22 cellular contexts compared by ENCODE assay signal in the genomic region with DNA sequence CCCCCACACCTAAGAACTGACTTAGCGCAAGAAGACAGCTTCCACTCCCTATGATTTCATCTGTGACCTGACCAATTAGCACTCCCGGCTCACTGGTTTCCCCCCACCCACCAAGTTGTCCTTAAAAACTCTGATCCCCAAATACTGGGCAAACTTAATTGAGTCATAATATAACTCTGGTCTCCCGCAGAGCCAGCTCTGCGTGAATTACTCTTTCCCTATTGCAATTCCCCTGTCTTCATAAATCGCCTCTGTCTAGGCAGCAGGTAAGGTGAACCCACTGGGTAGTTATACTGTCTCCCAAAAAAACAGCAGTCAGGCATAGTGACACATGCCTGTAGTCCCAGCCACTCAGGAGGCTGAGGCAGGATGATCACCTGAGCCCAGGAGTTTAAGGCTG. TPM values are rescaled to one million over a fixed set of nuclear protein-coding genes. Genes with fewer than 3 reads are reported as not detected.
DNase-seq lines count a peak whose midpoint lies in the region; ATAC-seq and TF ChIP-seq lines count a peak whose summit lies in the region.
"Had no signal": no experiment of that assay in that cellular context is flagged by ENCODE, and none has a peak within 500 bp of the region (broad histone marks: within the 10 kb centered on the region; RNA-seq: fewer than 3 reads in every experiment).

No MANE protein-coding gene starts in this region.

- H3K27me3 ChIP-seq in breast epithelium (no peaks in the 10 kb centered on the region), endodermal cell (ENCODE audit: control insufficient read depth, insufficient read depth, low read length, poor library complexity, severe bottlenecking) (no peaks in the 10 kb centered on the region)

- H3K27me3 Mint-ChIP-seq in MCF 10A (ENCODE audit: insufficient read depth, unreplicated experiment) (no peaks in the 10 kb centered on the region), endodermal cell (ENCODE audit: insufficient read depth) (no peaks in the 10 kb centered on the region), nephron progenitor cell (ENCODE audit: low read depth, poor library complexity) (peaks cover 2% of the 10 kb centered on the region)

- no peak overlapping the region for H3K27ac ChIP-seq in breast epithelium
- H3K27ac ChIP-seq in endodermal cell (ENCODE audit: low read depth, low read length): no peak overlapping the region
- H3K27ac ChIP-seq: HL-60, KMS-11, RWPE1 had no signal

- H3K36me3 ChIP-seq in breast epithelium (no peaks in the 10 kb centered on the region), endodermal cell (ENCODE audit: control insufficient read depth, insufficient read depth, low read length) (no peaks in the 10 kb centered on the region)
- H3K36me3 ChIP-seq: HAP-1 had no signal

- no peak for ATAC-seq in HG02981 (IDR thresholded peaks at IDR 0.05; ENCODE audit: unreplicated experiment)

- TF ChIP-seq POLR2A in breast epithelium (IDR thresholded peaks at IDR 0.05): no peak

- no peak overlapping the region for H3K4me3 ChIP-seq in breast epithelium
- no peak overlapping the region for H3K4me3 ChIP-seq in endodermal cell (ENCODE audit: low read length)
- H3K4me3 ChIP-seq: HAP-1 had no signal

- intact Hi-C loops in MCF 10A (cut with micrococcal nuclease) (no loop called here), breast epithelium (cut with DNase I; ENCODE audit: low total_unique reads) (no loop called here)

- no TSS peak for BruUV-seq in MCF 10A (replicated peaks; lab: Mats Ljungman, UMichigan)

- POLR2A ChIA-PET in MCF 10A (lab: Yijun Ruan, JAX): interaction anchor here (0.6 to 1.4 kb wide), 3 partner anchors 17 to 74 kb away, joined by 3 to 6 read pairs (median 5); partner anchors contain the start of genes RBBP4 and ZBTB8A

- H3K9me3 ChIP-seq in breast epithelium: no peaks in the 10 kb centered on the region
- H3K9me3 ChIP-seq in endodermal cell (ENCODE audit: control insufficient read depth, low read length): no peaks in the 10 kb centered on the region
- H3K9me3 ChIP-seq: HAP-1 had no signal

- H3K9ac ChIP-seq in endodermal cell (ENCODE audit: extremely low read depth, low read length, poor library complexity, severe bottlenecking): no peak overlapping the region
- H3K9ac ChIP-seq: KMS-11 had no signal

- no peaks in the 10 kb centered on the region for H3K4me1 ChIP-seq in breast epithelium
- no peaks in the 10 kb centered on the region for H3K4me1 ChIP-seq in endodermal cell (ENCODE audit: control insufficient read depth, insufficient read depth, low read length)

- H3K4me3 Mint-ChIP-seq in MCF 10A (ENCODE audit: unreplicated experiment): peak overlapping the region; percentile 13
- H3K4me3 Mint-ChIP-seq in endodermal cell: no peak overlapping the region
- no peak overlapping the region for H3K4me3 Mint-ChIP-seq in nephron progenitor cell

- no peaks in the 10 kb centered on the region for H3K36me3 Mint-ChIP-seq in MCF 10A (ENCODE audit: insufficient read depth, unreplicated experiment)
- peaks cover 3% of the 10 kb centered on the region for H3K36me3 Mint-ChIP-seq in endodermal cell (ENCODE audit: low read depth)
- peaks cover 11% of the 10 kb centered on the region for H3K36me3 Mint-ChIP-seq in nephron progenitor cell (ENCODE audit: low read depth)
- H3K36me3 Mint-ChIP-seq: IgD-negative memory B cell had no signal

- H3K9me3 Mint-ChIP-seq in MCF 10A (ENCODE audit: unreplicated experiment) (no peaks in the 10 kb centered on the region), endodermal cell (no peaks in the 10 kb centered on the region), nephron progenitor cell (no peaks in the 10 kb centered on the region)
- H3K9me3 Mint-ChIP-seq: CD8-positive, alpha-beta memory T cell; IgD-negative memory B cell had no signal

- WGBS in endodermal cell (ENCODE audit: insufficient coverage in 1 of 2, insufficient read length in 1 of 2), 2 experiments: 92% methylated on average over 3 to 5 of the region's 5 CpGs

- TF ChIP-seq CTCF in MCF 10A (IDR thresholded peaks at IDR 0.05; ENCODE audit: unreplicated experiment) (no peak), breast epithelium (IDR thresholded peaks at IDR 0.05) (no peak), endodermal cell (conservative IDR thresholded peaks at IDR 0.05) (no peak), nephron progenitor cell (IDR thresholded peaks at IDR 0.05) (no peak)

- no peak for DNase-seq in MCF 10A (ENCODE audit: unreplicated experiment)
- no peak for DNase-seq in breast epithelium (ENCODE audit: low spot score in 2 of 2)
- no peak for DNase-seq in endodermal cell
- no peak for DNase-seq in nephron progenitor cell
- DNase-seq in ecto neural progenitor cell (ENCODE audit: low spot score): no peak
- no peak for DNase-seq in A172 (ENCODE audit: low spot score)
- DNase-seq: CD8-positive, alpha-beta memory T cell; DND-41; GOT3; NCI-H1048; NCI-H1417 treated with DMSO at 0.1 percent for 48 hours; NCI-H1694 treated with DMSO at 0.1 percent for 48 hours; NCI-H2081; NCI-H226; NCI-H510A; SHP77 had no signal

- CTCF ChIA-PET in MCF 10A (lab: Yijun Ruan, JAX): interaction anchor here (0.7 to 1.5 kb wide), 2 partner anchors 92 to 165 kb away, joined by 3 read pairs; no protein-coding TSS in a partner anchor

- H3K27ac Mint-ChIP-seq in MCF 10A (ENCODE audit: low read depth, unreplicated experiment): no peak overlapping the region
- peak overlapping the region; percentile 39 for H3K27ac Mint-ChIP-seq in endodermal cell
- H3K27ac Mint-ChIP-seq in nephron progenitor cell: peak overlapping the region; percentile 50
- H3K27ac Mint-ChIP-seq: IgD-negative memory B cell had no signal

- H3K4me1 Mint-ChIP-seq in MCF 10A (ENCODE audit: insufficient read depth, unreplicated experiment): peaks cover 8% of the 10 kb centered on the region
- H3K4me1 Mint-ChIP-seq in endodermal cell: peaks cover 8% of the 10 kb centered on the region
- H3K4me1 Mint-ChIP-seq in nephron progenitor cell: peaks cover 12% of the 10 kb centered on the region

RNA-seq across cellular contexts. Expression of gene ZBTB8OS, which starts 36.9 kb away (rescaled TPM):
- 66.2 and 81.1 TPM in 2 replicates for total RNA-seq in MCF 10A (2022)
- total RNA-seq in breast epithelium: 10 to 100 TPM; 19.5 to 32.1 (median 31.1) TPM
- total RNA-seq in endodermal cell: 10 to 100 TPM; 85.1 to 99.4 TPM
- 47.4 TPM for polyA plus RNA-seq in endodermal cell (2013, experiment 1 of 2)
- 49.6 TPM for polyA plus RNA-seq in endodermal cell (2013, experiment 2 of 2)
- total RNA-seq in A172 (2014; rRNA removed; shearing (Covaris generic)): 54.6 and 55.2 TPM in 2 replicates

RNA-seq across cellular contexts. Expression of gene RBBP4, which starts 37.5 kb away (rescaled TPM):
- 165 and 179 TPM in 2 replicates for total RNA-seq in MCF 10A (2022)
- total RNA-seq in breast epithelium: 100 to 1,000 TPM; 111 to 161 (median 121) TPM
- total RNA-seq in endodermal cell: 100 to 1,000 TPM; 521 to 678 TPM
- 360 TPM for polyA plus RNA-seq in endodermal cell (2013, experiment 1 of 2)
- 346 TPM for polyA plus RNA-seq in endodermal cell (2013, experiment 2 of 2)
- total RNA-seq in A172 (2014; rRNA removed; shearing (Covaris generic)): 102 and 123 TPM in 2 replicates
